Comparison of ENCODE assay signal across 1 cellular context in the genomic region with DNA sequence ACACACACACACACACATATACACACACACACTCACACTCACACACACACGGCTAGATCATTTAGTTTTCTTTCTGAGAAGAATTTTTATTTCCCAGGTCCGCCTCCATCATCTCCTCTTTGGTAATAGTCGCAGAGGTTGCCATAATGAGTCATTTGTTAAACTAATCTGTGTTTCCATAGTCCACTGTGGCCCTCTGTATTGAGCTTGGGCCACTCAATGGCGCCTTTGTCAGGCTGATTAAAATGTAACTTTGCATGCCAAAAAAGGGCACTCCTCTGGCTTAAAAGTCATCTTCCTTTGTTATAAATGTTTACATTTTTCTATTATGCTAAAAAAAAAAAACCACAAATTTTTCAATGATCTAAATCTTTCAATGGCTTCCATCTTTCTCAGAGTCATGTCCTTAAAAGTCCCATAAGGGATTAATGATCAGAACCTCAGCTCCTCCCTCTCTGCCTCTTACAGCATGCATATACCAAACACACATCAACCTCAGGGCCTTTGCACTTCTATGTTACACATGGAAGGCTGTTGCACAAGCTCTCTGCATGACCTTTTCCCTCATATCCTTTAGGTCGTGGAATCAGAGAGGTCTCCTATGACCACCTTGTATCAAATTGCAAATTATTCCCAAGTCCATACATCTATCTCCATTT.
TF ChIP-seq lines count a peak whose summit lies in the region.

No MANE protein-coding gene starts in this region.

TF ChIP-seq in HepG2, 621 proteins besides CTCF, POLR2A, EP300 and RAD21 (continued from another document and continues in another):
- TF ChIP-seq, protein P1, sequence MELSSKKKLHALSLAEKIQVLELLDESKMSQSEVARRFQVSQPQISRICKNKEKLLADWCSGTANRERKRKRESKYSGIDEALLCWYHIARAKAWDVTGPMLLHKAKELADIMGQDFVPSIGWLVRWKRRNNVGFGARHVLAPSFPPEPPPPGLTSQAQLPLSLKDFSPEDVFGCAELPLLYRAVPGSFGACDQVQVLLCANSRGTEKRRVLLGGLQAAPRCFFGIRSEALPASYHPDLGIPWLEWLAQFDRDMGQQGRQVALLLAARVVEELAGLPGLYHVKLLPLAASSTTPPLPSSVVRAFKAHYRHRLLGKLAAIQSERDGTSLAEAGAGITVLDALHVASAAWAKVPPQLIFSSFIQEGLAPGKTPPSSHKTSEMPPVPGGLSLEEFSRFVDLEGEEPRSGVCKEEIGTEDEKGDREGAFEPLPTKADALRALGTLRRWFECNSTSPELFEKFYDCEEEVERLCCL (CRISPR knock-in tag; IDR thresholded peaks at IDR 0.05; ENCODE audit: borderline replicate concordance) = no peak
- TF ChIP-seq HDAC2 (CRISPR knock-in tag; IDR thresholded peaks at IDR 0.05) (peak; percentile 78), MATR3 (CRISPR knock-in tag; IDR thresholded peaks at IDR 0.05) (no peak), SIN3B (IDR thresholded peaks at IDR 0.05; ENCODE audit: low read length) (no peak), KLF15 (CRISPR knock-in tag; IDR thresholded peaks at IDR 0.05; ENCODE audit: borderline replicate concordance) (no peak), XRCC5 (optimal IDR thresholded peaks at IDR 0.05; ENCODE audit: low read length) (no peak), ZFP82 (CRISPR knock-in tag; IDR thresholded peaks at IDR 0.05; ENCODE audit: borderline replicate concordance) (no peak), ZNF737 (CRISPR knock-in tag; IDR thresholded peaks at IDR 0.05; ENCODE audit: borderline replicate concordance) (no peak), BCL6 (CRISPR knock-in tag; IDR thresholded peaks at IDR 0.05) (peak; percentile 43), SATB2 (CRISPR knock-in tag; IDR thresholded peaks at IDR 0.05) (no peak), TSC22D2 (CRISPR knock-in tag; IDR thresholded peaks at IDR 0.05; ENCODE audit: borderline replicate concordance) (no peak), REPIN1 (CRISPR knock-in tag; IDR thresholded peaks at IDR 0.05; ENCODE audit: borderline replicate concordance, low read depth) (no peak), KDM1A (CRISPR knock-in tag; IDR thresholded peaks at IDR 0.05) (peak; percentile 99), PHF20 (CRISPR knock-in tag; IDR thresholded peaks at IDR 0.05) (no peak), SKI (IDR thresholded peaks at IDR 0.05; ENCODE audit: partially characterized antibody) (no peak), HOXD1 (CRISPR knock-in tag; IDR thresholded peaks at IDR 0.05) (no peak; the same call in 1 of the 2 replicates), ATF1 (CRISPR knock-in tag; IDR thresholded peaks at IDR 0.05) (0 out of 2 replicates have a peak, but pooled peaks have one; percentile 36), ZNF331 (CRISPR knock-in tag; IDR thresholded peaks at IDR 0.05) (no peak), SP1 (IDR thresholded peaks at IDR 0.05) (no peak), SP1 (CRISPR knock-in tag; IDR thresholded peaks at IDR 0.05) (0 out of 2 replicates have a peak, but pooled peaks have one; percentile 33), ZNF496 (CRISPR knock-in tag; IDR thresholded peaks at IDR 0.05; ENCODE audit: insufficient replicate concordance) (no peak), MTA3 (CRISPR knock-in tag; IDR thresholded peaks at IDR 0.05) (no peak), ZMYM2 (CRISPR knock-in tag; IDR thresholded peaks at IDR 0.05) (peak; percentile 88), ZNF264 (CRISPR knock-in tag; IDR thresholded peaks at IDR 0.05) (no peak), PHF5A (CRISPR knock-in tag; IDR thresholded peaks at IDR 0.05; ENCODE audit: low read depth, unreplicated experiment) (peak; percentile 55), ZNF577 (CRISPR knock-in tag; IDR thresholded peaks at IDR 0.05; ENCODE audit: borderline replicate concordance, low read depth) (no peak), MLLT10 (CRISPR knock-in tag; IDR thresholded peaks at IDR 0.05) (no peak), MAFK (conservative IDR thresholded peaks at IDR 0.05 in 1 of 2, IDR thresholded peaks at IDR 0.05 in 1 of 2; ENCODE audit: low read length in 2 of 2) (no peak)
- TF ChIP-seq, protein P2, sequence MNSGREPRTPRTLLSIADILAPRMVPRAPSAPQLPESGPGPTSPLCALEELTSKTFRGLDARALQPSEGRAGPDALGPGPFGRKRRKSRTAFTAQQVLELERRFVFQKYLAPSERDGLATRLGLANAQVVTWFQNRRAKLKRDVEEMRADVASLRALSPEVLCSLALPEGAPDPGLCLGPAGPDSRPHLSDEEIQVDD (CRISPR knock-in tag; IDR thresholded peaks at IDR 0.05; ENCODE audit: borderline replicate concordance) = no peak
- TF ChIP-seq, protein P3, sequence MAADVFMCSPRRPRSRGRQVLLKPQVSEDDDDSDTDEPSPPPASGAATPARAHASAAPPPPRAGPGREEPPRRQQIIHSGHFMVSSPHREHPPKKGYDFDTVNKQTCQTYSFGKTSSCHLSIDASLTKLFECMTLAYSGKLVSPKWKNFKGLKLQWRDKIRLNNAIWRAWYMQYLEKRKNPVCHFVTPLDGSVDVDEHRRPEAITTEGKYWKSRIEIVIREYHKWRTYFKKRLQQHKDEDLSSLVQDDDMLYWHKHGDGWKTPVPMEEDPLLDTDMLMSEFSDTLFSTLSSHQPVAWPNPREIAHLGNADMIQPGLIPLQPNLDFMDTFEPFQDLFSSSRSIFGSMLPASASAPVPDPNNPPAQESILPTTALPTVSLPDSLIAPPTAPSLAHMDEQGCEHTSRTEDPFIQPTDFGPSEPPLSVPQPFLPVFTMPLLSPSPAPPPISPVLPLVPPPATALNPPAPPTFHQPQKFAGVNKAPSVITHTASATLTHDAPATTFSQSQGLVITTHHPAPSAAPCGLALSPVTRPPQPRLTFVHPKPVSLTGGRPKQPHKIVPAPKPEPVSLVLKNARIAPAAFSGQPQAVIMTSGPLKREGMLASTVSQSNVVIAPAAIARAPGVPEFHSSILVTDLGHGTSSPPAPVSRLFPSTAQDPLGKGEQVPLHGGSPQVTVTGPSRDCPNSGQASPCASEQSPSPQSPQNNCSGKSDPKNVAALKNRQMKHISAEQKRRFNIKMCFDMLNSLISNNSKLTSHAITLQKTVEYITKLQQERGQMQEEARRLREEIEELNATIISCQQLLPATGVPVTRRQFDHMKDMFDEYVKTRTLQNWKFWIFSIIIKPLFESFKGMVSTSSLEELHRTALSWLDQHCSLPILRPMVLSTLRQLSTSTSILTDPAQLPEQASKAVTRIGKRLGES (CRISPR knock-in tag; IDR thresholded peaks at IDR 0.05; ENCODE audit: borderline replicate concordance) = no peak
- TF ChIP-seq, protein P4, sequence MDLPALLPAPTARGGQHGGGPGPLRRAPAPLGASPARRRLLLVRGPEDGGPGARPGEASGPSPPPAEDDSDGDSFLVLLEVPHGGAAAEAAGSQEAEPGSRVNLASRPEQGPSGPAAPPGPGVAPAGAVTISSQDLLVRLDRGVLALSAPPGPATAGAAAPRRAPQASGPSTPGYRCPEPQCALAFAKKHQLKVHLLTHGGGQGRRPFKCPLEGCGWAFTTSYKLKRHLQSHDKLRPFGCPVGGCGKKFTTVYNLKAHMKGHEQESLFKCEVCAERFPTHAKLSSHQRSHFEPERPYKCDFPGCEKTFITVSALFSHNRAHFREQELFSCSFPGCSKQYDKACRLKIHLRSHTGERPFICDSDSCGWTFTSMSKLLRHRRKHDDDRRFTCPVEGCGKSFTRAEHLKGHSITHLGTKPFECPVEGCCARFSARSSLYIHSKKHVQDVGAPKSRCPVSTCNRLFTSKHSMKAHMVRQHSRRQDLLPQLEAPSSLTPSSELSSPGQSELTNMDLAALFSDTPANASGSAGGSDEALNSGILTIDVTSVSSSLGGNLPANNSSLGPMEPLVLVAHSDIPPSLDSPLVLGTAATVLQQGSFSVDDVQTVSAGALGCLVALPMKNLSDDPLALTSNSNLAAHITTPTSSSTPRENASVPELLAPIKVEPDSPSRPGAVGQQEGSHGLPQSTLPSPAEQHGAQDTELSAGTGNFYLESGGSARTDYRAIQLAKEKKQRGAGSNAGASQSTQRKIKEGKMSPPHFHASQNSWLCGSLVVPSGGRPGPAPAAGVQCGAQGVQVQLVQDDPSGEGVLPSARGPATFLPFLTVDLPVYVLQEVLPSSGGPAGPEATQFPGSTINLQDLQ (CRISPR knock-in tag; IDR thresholded peaks at IDR 0.05) = no peak
- TF ChIP-seq, protein P5, sequence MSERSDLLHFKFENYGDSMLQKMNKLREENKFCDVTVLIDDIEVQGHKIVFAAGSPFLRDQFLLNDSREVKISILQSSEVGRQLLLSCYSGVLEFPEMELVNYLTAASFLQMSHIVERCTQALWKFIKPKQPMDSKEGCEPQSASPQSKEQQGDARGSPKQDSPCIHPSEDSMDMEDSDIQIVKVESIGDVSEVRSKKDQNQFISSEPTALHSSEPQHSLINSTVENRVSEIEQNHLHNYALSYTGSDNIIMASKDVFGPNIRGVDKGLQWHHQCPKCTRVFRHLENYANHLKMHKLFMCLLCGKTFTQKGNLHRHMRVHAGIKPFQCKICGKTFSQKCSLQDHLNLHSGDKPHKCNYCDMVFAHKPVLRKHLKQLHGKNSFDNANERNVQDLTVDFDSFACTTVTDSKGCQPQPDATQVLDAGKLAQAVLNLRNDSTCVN (CRISPR knock-in tag; IDR thresholded peaks at IDR 0.05; ENCODE audit: borderline replicate concordance) = no peak
- TF ChIP-seq, protein P6, sequence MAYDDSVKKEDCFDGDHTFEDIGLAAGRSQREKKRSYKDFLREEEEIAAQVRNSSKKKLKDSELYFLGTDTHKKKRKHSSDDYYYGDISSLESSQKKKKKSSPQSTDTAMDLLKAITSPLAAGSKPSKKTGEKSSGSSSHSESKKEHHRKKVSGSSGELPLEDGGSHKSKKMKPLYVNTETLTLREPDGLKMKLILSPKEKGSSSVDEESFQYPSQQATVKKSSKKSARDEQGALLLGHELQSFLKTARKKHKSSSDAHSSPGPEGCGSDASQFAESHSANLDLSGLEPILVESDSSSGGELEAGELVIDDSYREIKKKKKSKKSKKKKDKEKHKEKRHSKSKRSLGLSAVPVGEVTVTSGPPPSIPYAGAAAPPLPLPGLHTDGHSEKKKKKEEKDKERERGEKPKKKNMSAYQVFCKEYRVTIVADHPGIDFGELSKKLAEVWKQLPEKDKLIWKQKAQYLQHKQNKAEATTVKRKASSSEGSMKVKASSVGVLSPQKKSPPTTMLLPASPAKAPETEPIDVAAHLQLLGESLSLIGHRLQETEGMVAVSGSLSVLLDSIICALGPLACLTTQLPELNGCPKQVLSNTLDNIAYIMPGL (CRISPR knock-in tag; IDR thresholded peaks at IDR 0.05; ENCODE audit: borderline replicate concordance in 1 of 2, low read depth in 1 of 2) = no peak
- TF ChIP-seq, protein P7, sequence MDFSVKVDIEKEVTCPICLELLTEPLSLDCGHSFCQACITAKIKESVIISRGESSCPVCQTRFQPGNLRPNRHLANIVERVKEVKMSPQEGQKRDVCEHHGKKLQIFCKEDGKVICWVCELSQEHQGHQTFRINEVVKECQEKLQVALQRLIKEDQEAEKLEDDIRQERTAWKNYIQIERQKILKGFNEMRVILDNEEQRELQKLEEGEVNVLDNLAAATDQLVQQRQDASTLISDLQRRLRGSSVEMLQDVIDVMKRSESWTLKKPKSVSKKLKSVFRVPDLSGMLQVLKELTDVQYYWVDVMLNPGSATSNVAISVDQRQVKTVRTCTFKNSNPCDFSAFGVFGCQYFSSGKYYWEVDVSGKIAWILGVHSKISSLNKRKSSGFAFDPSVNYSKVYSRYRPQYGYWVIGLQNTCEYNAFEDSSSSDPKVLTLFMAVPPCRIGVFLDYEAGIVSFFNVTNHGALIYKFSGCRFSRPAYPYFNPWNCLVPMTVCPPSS (IDR thresholded peaks at IDR 0.05) = no peak
- TF ChIP-seq, protein P8, sequence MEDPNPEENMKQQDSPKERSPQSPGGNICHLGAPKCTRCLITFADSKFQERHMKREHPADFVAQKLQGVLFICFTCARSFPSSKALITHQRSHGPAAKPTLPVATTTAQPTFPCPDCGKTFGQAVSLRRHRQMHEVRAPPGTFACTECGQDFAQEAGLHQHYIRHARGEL (CRISPR knock-in tag; IDR thresholded peaks at IDR 0.05) = no peak
- TF ChIP-seq, protein P9, sequence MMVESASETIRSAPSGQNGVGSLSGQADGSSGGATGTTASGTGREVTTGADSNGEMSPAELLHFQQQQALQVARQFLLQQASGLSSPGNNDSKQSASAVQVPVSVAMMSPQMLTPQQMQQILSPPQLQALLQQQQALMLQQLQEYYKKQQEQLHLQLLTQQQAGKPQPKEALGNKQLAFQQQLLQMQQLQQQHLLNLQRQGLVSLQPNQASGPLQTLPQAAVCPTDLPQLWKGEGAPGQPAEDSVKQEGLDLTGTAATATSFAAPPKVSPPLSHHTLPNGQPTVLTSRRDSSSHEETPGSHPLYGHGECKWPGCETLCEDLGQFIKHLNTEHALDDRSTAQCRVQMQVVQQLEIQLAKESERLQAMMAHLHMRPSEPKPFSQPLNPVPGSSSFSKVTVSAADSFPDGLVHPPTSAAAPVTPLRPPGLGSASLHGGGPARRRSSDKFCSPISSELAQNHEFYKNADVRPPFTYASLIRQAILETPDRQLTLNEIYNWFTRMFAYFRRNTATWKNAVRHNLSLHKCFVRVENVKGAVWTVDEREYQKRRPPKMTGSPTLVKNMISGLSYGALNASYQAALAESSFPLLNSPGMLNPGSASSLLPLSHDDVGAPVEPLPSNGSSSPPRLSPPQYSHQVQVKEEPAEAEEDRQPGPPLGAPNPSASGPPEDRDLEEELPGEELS (CRISPR knock-in tag; IDR thresholded peaks at IDR 0.05) = peak; percentile 63
- TF ChIP-seq, protein P10, sequence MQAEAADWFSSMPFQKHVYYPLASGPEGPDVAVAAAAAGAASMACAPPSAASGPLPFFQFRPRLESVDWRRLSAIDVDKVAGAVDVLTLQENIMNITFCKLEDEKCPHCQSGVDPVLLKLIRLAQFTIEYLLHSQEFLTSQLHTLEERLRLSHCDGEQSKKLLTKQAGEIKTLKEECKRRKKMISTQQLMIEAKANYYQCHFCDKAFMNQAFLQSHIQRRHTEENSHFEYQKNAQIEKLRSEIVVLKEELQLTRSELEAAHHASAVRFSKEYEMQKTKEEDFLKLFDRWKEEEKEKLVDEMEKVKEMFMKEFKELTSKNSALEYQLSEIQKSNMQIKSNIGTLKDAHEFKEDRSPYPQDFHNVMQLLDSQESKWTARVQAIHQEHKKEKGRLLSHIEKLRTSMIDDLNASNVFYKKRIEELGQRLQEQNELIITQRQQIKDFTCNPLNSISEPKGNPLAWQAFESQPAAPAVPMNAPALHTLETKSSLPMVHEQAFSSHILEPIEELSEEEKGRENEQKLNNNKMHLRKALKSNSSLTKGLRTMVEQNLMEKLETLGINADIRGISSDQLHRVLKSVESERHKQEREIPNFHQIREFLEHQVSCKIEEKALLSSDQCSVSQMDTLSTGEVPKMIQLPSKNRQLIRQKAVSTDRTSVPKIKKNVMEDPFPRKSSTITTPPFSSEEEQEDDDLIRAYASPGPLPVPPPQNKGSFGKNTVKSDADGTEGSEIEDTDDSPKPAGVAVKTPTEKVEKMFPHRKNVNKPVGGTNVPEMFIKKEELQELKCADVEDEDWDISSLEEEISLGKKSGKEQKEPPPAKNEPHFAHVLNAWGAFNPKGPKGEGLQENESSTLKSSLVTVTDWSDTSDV (CRISPR knock-in tag; IDR thresholded peaks at IDR 0.05) = no peak
- TF ChIP-seq, protein P11, sequence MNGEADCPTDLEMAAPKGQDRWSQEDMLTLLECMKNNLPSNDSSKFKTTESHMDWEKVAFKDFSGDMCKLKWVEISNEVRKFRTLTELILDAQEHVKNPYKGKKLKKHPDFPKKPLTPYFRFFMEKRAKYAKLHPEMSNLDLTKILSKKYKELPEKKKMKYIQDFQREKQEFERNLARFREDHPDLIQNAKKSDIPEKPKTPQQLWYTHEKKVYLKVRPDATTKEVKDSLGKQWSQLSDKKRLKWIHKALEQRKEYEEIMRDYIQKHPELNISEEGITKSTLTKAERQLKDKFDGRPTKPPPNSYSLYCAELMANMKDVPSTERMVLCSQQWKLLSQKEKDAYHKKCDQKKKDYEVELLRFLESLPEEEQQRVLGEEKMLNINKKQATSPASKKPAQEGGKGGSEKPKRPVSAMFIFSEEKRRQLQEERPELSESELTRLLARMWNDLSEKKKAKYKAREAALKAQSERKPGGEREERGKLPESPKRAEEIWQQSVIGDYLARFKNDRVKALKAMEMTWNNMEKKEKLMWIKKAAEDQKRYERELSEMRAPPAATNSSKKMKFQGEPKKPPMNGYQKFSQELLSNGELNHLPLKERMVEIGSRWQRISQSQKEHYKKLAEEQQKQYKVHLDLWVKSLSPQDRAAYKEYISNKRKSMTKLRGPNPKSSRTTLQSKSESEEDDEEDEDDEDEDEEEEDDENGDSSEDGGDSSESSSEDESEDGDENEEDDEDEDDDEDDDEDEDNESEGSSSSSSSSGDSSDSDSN (CRISPR knock-in tag; IDR thresholded peaks at IDR 0.05) = 0 out of 2 replicates have a peak, but pooled peaks have one; percentile 10
